ENCODE assay signal across 8 cellular contexts in genomic region chr3:186784820-186785516, GRCh38. TPM values are rescaled to one million over a fixed set of nuclear protein-coding genes. Genes with fewer than 3 reads are reported as not detected.
DNase-seq lines count a peak whose midpoint lies in the region; ATAC-seq and TF ChIP-seq lines count a peak whose summit lies in the region.

No MANE protein-coding gene starts in this region.

- no peaks in the 10 kb centered on the region for H3K9me3 Mint-ChIP-seq in activated naive CD8-positive, alpha-beta T cell treated with anti-CD3 and anti-CD28 coated beads, Interleukin-2, amount 50 U/mL, for 24 hours

- H3K4me1 Mint-ChIP-seq in activated naive CD8-positive, alpha-beta T cell treated with anti-CD3 and anti-CD28 coated beads, Interleukin-2, amount 50 U/mL, for 24 hours: peaks cover 66% of the 10 kb centered on the region

- H3K27me3 Mint-ChIP-seq in activated naive CD8-positive, alpha-beta T cell treated with anti-CD3 and anti-CD28 coated beads, Interleukin-2, amount 50 U/mL, for 24 hours: peaks cover 5% of the 10 kb centered on the region

- DNase-seq in cardiac muscle cell (ENCODE audit: low read depth in 1 of 2, low spot score in 1 of 2) (no peak), cardiac septum (ENCODE audit: low spot score) (no peak), upper lobe of right lung (no peak), iPS-NIHi11 (ENCODE audit: low spot score) (no peak), cerebellum (ENCODE audit: low spot score) (no peak)
- DNase-seq in activated naive CD8-positive, alpha-beta T cell treated with anti-CD3 and anti-CD28 coated beads, Interleukin-2, amount 50 U/mL, for 24 hours: no peak

- no peak for TF ChIP-seq RAD21 in liver (IDR thresholded peaks at IDR 0.05)

- peak overlapping the region; percentile 100 for H3K27ac Mint-ChIP-seq in activated naive CD8-positive, alpha-beta T cell treated with anti-CD3 and anti-CD28 coated beads, Interleukin-2, amount 50 U/mL, for 24 hours

- H3K4me3 ChIP-seq in cardiac muscle cell (peak overlapping the region; percentile 79), liver (ENCODE audit: low read depth in 1 of 3, low read length in 3 of 3) (peak overlapping the region; percentile 87 to 99 (median 89)), upper lobe of right lung (peak overlapping the region; percentile 88)

- H3K9me3 ChIP-seq in cardiac muscle cell (ENCODE audit: low read depth): no peaks in the 10 kb centered on the region
- no peaks in the 10 kb centered on the region for H3K9me3 ChIP-seq in liver (ENCODE audit: control insufficient read depth in 4 of 4, low read length in 3 of 4)
- no peaks in the 10 kb centered on the region for H3K9me3 ChIP-seq in upper lobe of right lung

- TF ChIP-seq CTCF in cardiac muscle cell (IDR thresholded peaks at IDR 0.05; ENCODE audit: low read depth, low read length) (no peak), liver (IDR thresholded peaks at IDR 0.05; ENCODE audit: low read depth, low read length, missing input control) (no peak), upper lobe of right lung (IDR thresholded peaks at IDR 0.05) (no peak)

- H3K36me3 ChIP-seq in cardiac muscle cell (peaks cover 58% of the 10 kb centered on the region), liver (ENCODE audit: control insufficient read depth in 4 of 4, insufficient read depth in 3 of 4, low read depth in 1 of 4, low read length in 3 of 4) (peaks cover 13 to 53% (median 49%) of the 10 kb centered on the region in 4 donors), upper lobe of right lung (peaks cover 59% of the 10 kb centered on the region)

- H3K9ac ChIP-seq in liver (ENCODE audit: low read depth in 1 of 2, low read length in 2 of 2): peak overlapping the region; percentile 93 to 96

- peak overlapping the region; percentile 99 for H3K4me3 Mint-ChIP-seq in activated naive CD8-positive, alpha-beta T cell treated with anti-CD3 and anti-CD28 coated beads, Interleukin-2, amount 50 U/mL, for 24 hours

- H3K27ac ChIP-seq in cardiac muscle cell (peak overlapping the region; percentile 99), liver (ENCODE audit: low read depth in 1 of 2, low read length in 2 of 2) (no peak overlapping the region), upper lobe of right lung (peak overlapping the region; percentile 96)

- ATAC-seq in activated naive CD8-positive, alpha-beta T cell treated with anti-CD3 and anti-CD28 coated beads, Interleukin-2, amount 50 U/mL, for 24 hours: no peak
- ATAC-seq in upper lobe of right lung (no peak), HG03159 (IDR thresholded peaks at IDR 0.05; ENCODE audit: unreplicated experiment) (no peak)

- H3K27me3 ChIP-seq in cardiac muscle cell (no peaks in the 10 kb centered on the region), liver (ENCODE audit: control insufficient read depth in 4 of 4, insufficient read depth in 4 of 4, low read length in 3 of 4) (no peaks in the 10 kb centered on the region), upper lobe of right lung (no peaks in the 10 kb centered on the region)

- intact Hi-C loops in cardiac septum (cut with DNase I): loop anchor here (2.0 to 5.0 kb wide), 2 partner anchors 22 to 147 kb away; partner anchors contain the start of genes RFC4 and ST6GAL1
- intact Hi-C loops in upper lobe of right lung (cut with DNase I): no loop called here

- WGBS in liver: 8% methylated on average over 7 of the region's 7 CpGs

- H3K4me1 ChIP-seq in cardiac muscle cell (ENCODE audit: low read depth): peaks cover 12% of the 10 kb centered on the region
- H3K4me1 ChIP-seq in liver (ENCODE audit: control insufficient read depth in 4 of 4, insufficient read depth in 4 of 4, low read length in 3 of 4): peaks cover 4 to 29% (median 26%) of the 10 kb centered on the region in 4 donors
- H3K4me1 ChIP-seq in upper lobe of right lung: peaks cover 39% of the 10 kb centered on the region

- peaks cover 67% of the 10 kb centered on the region for H3K36me3 Mint-ChIP-seq in activated naive CD8-positive, alpha-beta T cell treated with anti-CD3 and anti-CD28 coated beads, Interleukin-2, amount 50 U/mL, for 24 hours (ENCODE audit: low read depth)

TF ChIP-seq in liver, 16 proteins besides CTCF, POLR2A, EP300 and RAD21:
- no peak for TF ChIP-seq REST (IDR thresholded peaks at IDR 0.05)
- TF ChIP-seq JUND (IDR thresholded peaks at IDR 0.05): no peak
- no peak for TF ChIP-seq YY1 (IDR thresholded peaks at IDR 0.05)
- no peak for TF ChIP-seq HNF4A (conservative IDR thresholded peaks at IDR 0.05)
- no peak for TF ChIP-seq GABPA (IDR thresholded peaks at IDR 0.05 in 1 of 2, conservative IDR thresholded peaks at IDR 0.05 in 1 of 2)
- no peak for TF ChIP-seq TAF1 (conservative IDR thresholded peaks at IDR 0.05)
- TF ChIP-seq RXRA (IDR thresholded peaks at IDR 0.05): no peak
- TF ChIP-seq, protein P1, sequence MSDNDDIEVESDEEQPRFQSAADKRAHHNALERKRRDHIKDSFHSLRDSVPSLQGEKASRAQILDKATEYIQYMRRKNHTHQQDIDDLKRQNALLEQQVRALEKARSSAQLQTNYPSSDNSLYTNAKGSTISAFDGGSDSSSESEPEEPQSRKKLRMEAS (IDR thresholded peaks at IDR 0.05): no peak
- TF ChIP-seq FOXA2 (IDR thresholded peaks at IDR 0.05): no peak
- no peak for TF ChIP-seq NR2F2 (IDR thresholded peaks at IDR 0.05)
- TF ChIP-seq HNF4G (IDR thresholded peaks at IDR 0.05): no peak
- TF ChIP-seq, protein P2, sequence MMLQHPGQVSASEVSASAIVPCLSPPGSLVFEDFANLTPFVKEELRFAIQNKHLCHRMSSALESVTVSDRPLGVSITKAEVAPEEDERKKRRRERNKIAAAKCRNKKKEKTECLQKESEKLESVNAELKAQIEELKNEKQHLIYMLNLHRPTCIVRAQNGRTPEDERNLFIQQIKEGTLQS (IDR thresholded peaks at IDR 0.05): no peak
- no peak for TF ChIP-seq EGR1 (IDR thresholded peaks at IDR 0.05; ENCODE audit: low read depth in 2 of 2)
- TF ChIP-seq FOXA1 (IDR thresholded peaks at IDR 0.05): no peak
- no peak for TF ChIP-seq SP1 (IDR thresholded peaks at IDR 0.05)
- no peak for TF ChIP-seq ZBTB33 (IDR thresholded peaks at IDR 0.05)

RNA-seq across cellular contexts. Expression of gene EIF4A2, which starts 1.6 kb away (rescaled TPM):
- total RNA-seq in cardiac muscle cell: 621 and 911 TPM in 2 replicates
- 359 and 471 TPM in 2 replicates for polyA plus RNA-seq in cardiac muscle cell
- 361 TPM for total RNA-seq in cardiac septum
- total RNA-seq in liver: 100 to 1,000 TPM; 255 to 373 TPM
- 10 to 100 TPM; 81.4 to 89.9 TPM for polyA plus RNA-seq in liver
- 405 TPM for total RNA-seq in upper lobe of right lung
- total RNA-seq in cerebellum: 535 TPM

RNA-seq across cellular contexts. Expression of gene RFC4, which starts 21.3 kb away (rescaled TPM):
- total RNA-seq in cardiac muscle cell: 23.0 and 37.5 TPM in 2 replicates
- polyA plus RNA-seq in cardiac muscle cell: 34.0 and 47.4 TPM in 2 replicates
- total RNA-seq in cardiac septum: 6.4 TPM
- 10 to 100 TPM in 1 of 2 donors, 1 to 10 TPM in 1; 6.4 to 27.3 TPM for total RNA-seq in liver
- polyA plus RNA-seq in liver: 1 to 10 TPM; 4.6 to 6.2 TPM
- 8.3 TPM for total RNA-seq in upper lobe of right lung
- total RNA-seq in cerebellum: 28.1 TPM

RNA-seq across cellular contexts. Expression of gene ADIPOQ, which starts 57.5 kb away (rescaled TPM):
- total RNA-seq in cardiac muscle cell: not detected in 2 replicates
- not detected in 2 replicates for polyA plus RNA-seq in cardiac muscle cell
- total RNA-seq in cardiac septum: 1.5 TPM
- not detected for total RNA-seq in liver
- under 1 TPM in 1 of 2 donors, not detected in 1; 0.02 TPM for polyA plus RNA-seq in liver
- total RNA-seq in upper lobe of right lung: not detected
- 0.27 TPM for total RNA-seq in cerebellum

Comparison
In these comparisons a context has a peak if more than half of its experiments do, and no peak if none do; other contexts are left out.
1. H3K27ac ChIP-seq: peak in cardiac muscle cell (single experiment) and upper lobe of right lung (single experiment); none in liver (0 of 2).
2. Peak in every context shown above with its lines, with median percentiles within 50 percentile points of each other: H3K4me3 ChIP-seq.